17 cellular contexts compared by ENCODE assay signal in the genomic region with DNA sequence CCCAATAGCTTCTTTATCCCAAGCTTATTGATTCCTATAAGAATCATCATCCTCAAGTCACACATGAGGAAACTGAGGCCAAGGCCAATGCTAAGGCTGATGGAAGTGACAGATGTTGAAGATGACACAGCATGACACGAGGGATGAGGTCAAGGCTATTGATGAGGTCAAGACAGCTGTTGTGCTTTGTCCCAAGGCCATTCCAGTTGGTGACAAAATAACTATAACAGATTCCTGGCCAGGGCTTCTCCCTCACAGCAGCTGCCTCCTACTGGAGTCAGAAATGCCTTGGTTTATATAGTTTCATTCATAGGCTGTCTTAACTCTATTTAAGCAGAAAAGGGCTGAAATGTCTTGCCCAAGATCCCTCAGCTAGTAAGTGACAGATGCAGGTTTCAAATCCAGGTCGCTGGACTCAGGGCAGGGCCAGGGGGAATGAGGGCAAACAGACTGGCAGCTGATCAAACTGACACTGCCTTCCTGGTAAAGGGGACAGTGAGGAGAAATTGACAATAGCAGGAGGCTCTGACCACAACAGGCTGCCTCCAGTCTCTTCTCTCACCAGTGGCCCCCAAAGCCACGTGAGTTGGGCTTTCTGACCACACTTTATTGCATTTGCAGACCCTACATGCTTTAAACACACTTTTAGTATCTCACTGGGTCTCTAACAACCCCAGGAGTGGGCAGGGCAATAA. TPM values are rescaled to one million over a fixed set of nuclear protein-coding genes. Genes with fewer than 3 reads are reported as not detected.
DNase-seq lines count a peak whose midpoint lies in the region; ATAC-seq lines count a peak whose summit lies in the region.
"Had no signal": no experiment of that assay in that cellular context is flagged by ENCODE, and none has a peak within 500 bp of the region (broad histone marks: within the 10 kb centered on the region; RNA-seq: fewer than 3 reads in every experiment).

No MANE protein-coding gene starts in this region.

- H3K4me1 Mint-ChIP-seq in activated CD8-positive, alpha-beta memory T cell treated with anti-CD3 and anti-CD28 coated beads, Interleukin-2, amount 10 ng/mL, durations not matched to agents 7 days and 5 days = peaks cover 24% of the 10 kb centered on the region

- DNase-seq in activated CD8-positive, alpha-beta memory T cell treated with anti-CD3 and anti-CD28 coated beads, Interleukin-2, amount 10 ng/mL, durations not matched to agents 7 days and 5 days = peak; percentile 22
- DNase-seq in activated CD8-positive, alpha-beta memory T cell treated with anti-CD3 and anti-CD28 coated beads, Interleukin-2, amount 50 U/mL, for 4 hours = no peak
- peak; percentile 82 for DNase-seq in SHP77 treated with DMSO at 0.1 percent for 48 hours (lab: John Stamatoyannopoulos, UW)
- peak; percentile 44 for DNase-seq in left lobe of liver (ENCODE audit: low spot score)
- DNase-seq in DMS 273 treated with DMSO at 0.1 percent for 48 hours (lab: John Stamatoyannopoulos, UW) = no peak
- no peak for DNase-seq in activated CD4-positive, alpha-beta T cell treated with anti-CD3 and anti-CD28 coated beads for 48 hours
- DNase-seq in SKM-1 (lab: John Stamatoyannopoulos, UW; ENCODE audit: unreplicated experiment) = no peak
- no peak for DNase-seq in medulla oblongata (ENCODE audit: extremely low spot score)
- DNase-seq: COR-L47; GDM1; GOT3; NCI-H1694 treated with DMSO at 0.1 percent for 48 hours; NCI-H510A treated with DMSO at 0.1 percent for 48 hours; NK-92 treated with Interleukin-12 subunit alpha and Interleukin-12 subunit beta, amount 100 ng/mL, for 24 hours; PC-9 had no signal

- CTCF ChIA-PET in activated CD8-positive, alpha-beta memory T cell treated with anti-CD3 and anti-CD28 coated beads, Interleukin-2, amount 10 ng/mL, durations not matched to agents 7 days and 5 days (lab: Charles Lee) = interaction anchor here (1.0 to 6.5 kb wide), 4 partner anchors 17 to 264 kb away, joined by 3 to 37 read pairs (median 3); partner anchors contain the start of gene MIF

- H3K27me3 Mint-ChIP-seq in activated CD8-positive, alpha-beta memory T cell treated with anti-CD3 and anti-CD28 coated beads, Interleukin-2, amount 10 ng/mL, durations not matched to agents 7 days and 5 days = no peaks in the 10 kb centered on the region
- H3K27me3 Mint-ChIP-seq: IgD-negative memory B cell had no signal

- H3K27ac Mint-ChIP-seq in activated CD8-positive, alpha-beta memory T cell treated with anti-CD3 and anti-CD28 coated beads, Interleukin-2, amount 10 ng/mL, durations not matched to agents 7 days and 5 days = no peak overlapping the region

- H3K36me3 Mint-ChIP-seq in activated CD8-positive, alpha-beta memory T cell treated with anti-CD3 and anti-CD28 coated beads, Interleukin-2, amount 10 ng/mL, durations not matched to agents 7 days and 5 days = peaks cover 3% of the 10 kb centered on the region
- H3K36me3 Mint-ChIP-seq: IgD-negative memory B cell had no signal

- H3K9me3 Mint-ChIP-seq in activated CD8-positive, alpha-beta memory T cell treated with anti-CD3 and anti-CD28 coated beads, Interleukin-2, amount 10 ng/mL, durations not matched to agents 7 days and 5 days (ENCODE audit: low read depth) = no peaks in the 10 kb centered on the region
- H3K9me3 Mint-ChIP-seq: IgD-negative memory B cell had no signal

- ATAC-seq in activated CD8-positive, alpha-beta memory T cell treated with anti-CD3 and anti-CD28 coated beads, Interleukin-2, amount 10 ng/mL, durations not matched to agents 7 days and 5 days = no peak
- no peak for ATAC-seq in left lobe of liver
- ATAC-seq: A549 had no signal

- no peak overlapping the region for H3K4me3 Mint-ChIP-seq in activated CD8-positive, alpha-beta memory T cell treated with anti-CD3 and anti-CD28 coated beads, Interleukin-2, amount 10 ng/mL, durations not matched to agents 7 days and 5 days

RNA-seq across cellular contexts. Expression of gene MIF, which starts 16.5 kb away (rescaled TPM):
- 100 to 1,000 TPM; 730 to 765 TPM for total RNA-seq in activated CD8-positive, alpha-beta memory T cell treated with anti-CD3 and anti-CD28 coated beads, Interleukin-2, amount 10 ng/mL, durations not matched to agents 7 days and 5 days
- 81.5 TPM for total RNA-seq in left lobe of liver

RNA-seq across cellular contexts. Expression of gene GSTT2B, which starts 50.4 kb away (rescaled TPM):
- not detected for total RNA-seq in activated CD8-positive, alpha-beta memory T cell treated with anti-CD3 and anti-CD28 coated beads, Interleukin-2, amount 10 ng/mL, durations not matched to agents 7 days and 5 days
- 2.9 TPM for total RNA-seq in left lobe of liver
- total RNA-seq: PC-9 had no signal

RNA-seq across cellular contexts. Expression of gene SLC2A11, which starts 53.0 kb away (rescaled TPM):
- total RNA-seq in activated CD8-positive, alpha-beta memory T cell treated with anti-CD3 and anti-CD28 coated beads, Interleukin-2, amount 10 ng/mL, durations not matched to agents 7 days and 5 days = 10 to 100 TPM in 1 of 2 experiments, 1 to 10 TPM in 1; 8.1 to 10.7 TPM
- 6.8 TPM for total RNA-seq in left lobe of liver

RNA-seq across cellular contexts. Expression of gene DDTL, which starts 56.0 kb away (rescaled TPM):
- not detected for total RNA-seq in activated CD8-positive, alpha-beta memory T cell treated with anti-CD3 and anti-CD28 coated beads, Interleukin-2, amount 10 ng/mL, durations not matched to agents 7 days and 5 days
- not detected for total RNA-seq in left lobe of liver
- total RNA-seq: PC-9 had no signal

Comparison
In these comparisons a context has a peak if more than half of its experiments do, and no peak if none do; other contexts are left out.
1. DNase-seq: peak in activated CD8-positive, alpha-beta memory T cell treated with anti-CD3 and anti-CD28 coated beads, Interleukin-2, amount 10 ng/mL, durations not matched to agents 7 days and 5 days (single experiment), SHP77 treated with DMSO at 0.1 percent for 48 hours (single experiment) and left lobe of liver (single experiment); none in activated CD8-positive, alpha-beta memory T cell treated with anti-CD3 and anti-CD28 coated beads, Interleukin-2, amount 50 U/mL, for 4 hours (single experiment), DMS 273 treated with DMSO at 0.1 percent for 48 hours (single experiment), activated CD4-positive, alpha-beta T cell treated with anti-CD3 and anti-CD28 coated beads for 48 hours (single experiment), SKM-1 (single experiment) and medulla oblongata (single experiment).